15 cellular contexts compared by ENCODE assay signal in the genomic region with DNA sequence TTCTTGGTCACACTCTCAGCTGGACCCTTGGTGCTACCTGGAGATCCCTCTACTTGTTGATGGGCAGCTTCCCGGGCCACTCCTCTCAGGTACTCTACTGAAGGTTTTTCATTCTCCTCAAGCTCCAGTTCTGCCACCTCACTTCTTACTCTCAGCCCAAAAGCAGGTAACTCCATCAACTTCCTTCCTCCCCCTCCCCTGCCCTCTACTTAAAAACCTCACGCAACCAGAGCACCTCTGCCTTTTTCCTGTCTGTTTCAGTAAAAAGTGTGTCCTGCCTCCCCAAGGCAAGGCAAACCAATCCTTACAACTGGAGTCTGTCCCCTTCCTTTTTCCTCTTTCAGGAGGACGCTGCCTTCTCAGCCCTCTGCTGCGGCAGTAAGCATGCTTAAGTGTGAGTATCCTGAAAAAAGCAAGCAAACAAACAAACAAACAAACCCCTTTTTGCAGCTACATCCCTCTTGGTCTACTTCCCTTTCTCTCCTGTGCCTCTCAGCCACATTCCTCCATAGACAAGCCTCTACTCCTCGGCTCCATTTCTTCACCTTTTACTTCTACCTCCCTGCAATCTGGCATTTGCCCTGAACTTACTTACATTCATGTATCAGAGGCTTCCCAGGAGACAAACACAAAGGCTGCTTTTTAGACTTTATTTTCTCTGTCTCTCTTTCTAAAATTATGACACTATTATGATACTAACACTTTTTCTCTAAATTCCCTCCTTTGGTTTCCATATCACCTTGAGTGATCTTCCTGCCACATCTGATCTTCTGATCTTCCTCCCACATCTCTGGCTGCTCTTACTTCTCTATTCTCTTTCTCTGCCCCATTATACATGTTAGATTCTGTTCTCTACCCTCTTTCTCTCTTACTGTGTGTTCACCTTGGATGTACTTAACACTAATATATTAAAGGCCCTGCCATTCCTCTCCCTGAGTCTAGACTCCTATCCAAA. TPM values are rescaled to one million over a fixed set of nuclear protein-coding genes. Genes with fewer than 3 reads are reported as not detected.
DNase-seq lines count a peak whose midpoint lies in the region; ATAC-seq and TF ChIP-seq lines count a peak whose summit lies in the region.
"Had no signal": no experiment of that assay in that cellular context is flagged by ENCODE, and none has a peak within 500 bp of the region (broad histone marks: within the 10 kb centered on the region; RNA-seq: fewer than 3 reads in every experiment).

No MANE protein-coding gene starts in this region.

- H3K36me3 ChIP-seq in naive thymus-derived CD4-positive, alpha-beta T cell (ENCODE audit: control insufficient read depth in 2 of 3, insufficient read depth in 3 of 3, low read length in 3 of 3), result no peaks in the 10 kb centered on the region
- no peaks in the 10 kb centered on the region for H3K36me3 ChIP-seq in HAP-1 (replicated peaks)

- H3K27ac Mint-ChIP-seq in naive thymus-derived CD4-positive, alpha-beta T cell, result no peak overlapping the region
- no peak overlapping the region for H3K27ac Mint-ChIP-seq in nephron progenitor cell
- H3K27ac Mint-ChIP-seq: T-helper 1 cell treated with Interleukin-12 subunit alpha and Interleukin-12 subunit beta and Interleukin-4 antibody, amounts not matched to agents 30 μg/mL and 1 μg/mL, for 36 hours; type B pancreatic cell had no signal

- peak; percentile 78 for ATAC-seq in GM18858 (IDR thresholded peaks at IDR 0.05; ENCODE audit: unreplicated experiment)
- peak; percentile 60 for ATAC-seq in GM21423 (IDR thresholded peaks at IDR 0.05; ENCODE audit: unreplicated experiment)
- ATAC-seq in HG03460 (IDR thresholded peaks at IDR 0.05; ENCODE audit: unreplicated experiment), result peak; percentile 54
- peak; percentile 71 for ATAC-seq in naive thymus-derived CD4-positive, alpha-beta T cell
- ATAC-seq: gastroesophageal sphincter had no signal

- H3K9me3 Mint-ChIP-seq in naive thymus-derived CD4-positive, alpha-beta T cell, result peaks cover 0 to 1% (median 0%) of the 10 kb centered on the region in 11 donors
- peaks cover 18% of the 10 kb centered on the region for H3K9me3 Mint-ChIP-seq in nephron progenitor cell
- H3K9me3 Mint-ChIP-seq: T-helper 1 cell treated with Interleukin-12 subunit alpha and Interleukin-12 subunit beta and Interleukin-4 antibody, amounts not matched to agents 30 μg/mL and 1 μg/mL, for 36 hours; type B pancreatic cell had no signal

- POLR2A ChIA-PET in naive thymus-derived CD4-positive, alpha-beta T cell (lab: Charles Lee), result interaction anchor here (7.6 kb wide), 1 partner anchor 16 kb away, joined by 65 read pairs; a partner anchor contains a TSS

- H3K4me3 Mint-ChIP-seq in naive thymus-derived CD4-positive, alpha-beta T cell, result no peak overlapping the region
- H3K4me3 Mint-ChIP-seq in nephron progenitor cell, result no peak overlapping the region
- H3K4me3 Mint-ChIP-seq: T-helper 1 cell treated with Interleukin-12 subunit alpha and Interleukin-12 subunit beta and Interleukin-4 antibody, amounts not matched to agents 30 μg/mL and 1 μg/mL, for 36 hours; type B pancreatic cell had no signal

- H3K4me3 ChIP-seq in naive thymus-derived CD4-positive, alpha-beta T cell (ENCODE audit: low read length), result no peak overlapping the region
- H3K4me3 ChIP-seq in HAP-1 (no peak overlapping the region), foreskin fibroblast (ENCODE audit: low read depth in 1 of 2, low read length in 2 of 2) (no peak overlapping the region)
- H3K4me3 ChIP-seq: dorsolateral prefrontal cortex, gastroesophageal sphincter, GM23248 had no signal

- intact Hi-C loops in naive thymus-derived CD4-positive, alpha-beta T cell (cut with micrococcal nuclease), result loop anchor here (1.0 kb wide), 3 partner anchors 16 to 19 kb away; a partner anchor contains a TSS

- H3K4me1 Mint-ChIP-seq in naive thymus-derived CD4-positive, alpha-beta T cell, result peaks cover 10 to 35% (median 31%) of the 10 kb centered on the region in 7 donors
- no peaks in the 10 kb centered on the region for H3K4me1 Mint-ChIP-seq in nephron progenitor cell

- CTCF ChIA-PET in naive thymus-derived CD4-positive, alpha-beta T cell (lab: Charles Lee), result interaction anchor here (0.9 to 1.1 kb wide), 3 partner anchors 18 to 118 kb away, joined by 3 to 6 read pairs (median 4); no protein-coding TSS in a partner anchor

- no peaks in the 10 kb centered on the region for H3K9me3 ChIP-seq in naive thymus-derived CD4-positive, alpha-beta T cell (ENCODE audit: control insufficient read depth in 2 of 3, low read length in 3 of 3)
- H3K9me3 ChIP-seq in HAP-1, result no peaks in the 10 kb centered on the region; the same call in 1 of the 2 replicates
- H3K9me3 ChIP-seq: gastroesophageal sphincter had no signal

- DNase-seq in naive thymus-derived CD4-positive, alpha-beta T cell, result peak in 2 of 9 donors; percentile 30 to 33
- DNase-seq in nephron progenitor cell, result no peak
- no peak for DNase-seq in HAP-1 (ENCODE audit: low spot score in 2 of 2)
- DNase-seq in NCI-H1436 treated with DMSO at 0.1 percent for 48 hours (lab: John Stamatoyannopoulos, UW), result no peak
- no peak for DNase-seq in foreskin fibroblast
- DNase-seq: anterior cingulate cortex, dorsolateral prefrontal cortex, GM23248, kidney glomerular epithelial cell had no signal

- peaks cover 12 to 40% of the 10 kb centered on the region in 2 donors for H3K4me1 ChIP-seq in naive thymus-derived CD4-positive, alpha-beta T cell (ENCODE audit: control insufficient read depth in 2 of 2, insufficient read depth in 2 of 2, low read length in 2 of 2)
- peaks cover 12% of the 10 kb centered on the region for H3K4me1 ChIP-seq in HAP-1

- peak overlapping the region; percentile 52 for H3K27ac ChIP-seq in naive thymus-derived CD4-positive, alpha-beta T cell (ENCODE audit: low read depth, low read length)
- H3K27ac ChIP-seq: dorsolateral prefrontal cortex, gastroesophageal sphincter, GM23248 had no signal

- H3K27me3 Mint-ChIP-seq in naive thymus-derived CD4-positive, alpha-beta T cell, result no peaks in the 10 kb centered on the region
- H3K27me3 Mint-ChIP-seq in nephron progenitor cell (ENCODE audit: low read depth, poor library complexity), result peaks cover 13% of the 10 kb centered on the region
- H3K27me3 Mint-ChIP-seq: type B pancreatic cell had no signal

- TF ChIP-seq CTCF in nephron progenitor cell (IDR thresholded peaks at IDR 0.05) (no peak), foreskin fibroblast (IDR thresholded peaks at IDR 0.05; ENCODE audit: low read depth, low read length) (no peak)

- peaks cover 0 to 21% (median 6%) of the 10 kb centered on the region in 5 donors for H3K36me3 Mint-ChIP-seq in naive thymus-derived CD4-positive, alpha-beta T cell
- no peaks in the 10 kb centered on the region for H3K36me3 Mint-ChIP-seq in nephron progenitor cell (ENCODE audit: low read depth)
- H3K36me3 Mint-ChIP-seq: type B pancreatic cell had no signal

- in situ Hi-C loops in HAP-1 (cut with MboI; ENCODE audit: low sequenced_read_pairs), result no loop called here

- no peaks in the 10 kb centered on the region for H3K27me3 ChIP-seq in naive thymus-derived CD4-positive, alpha-beta T cell (ENCODE audit: control insufficient read depth in 2 of 2, insufficient read depth in 2 of 2, low read length in 2 of 2)
- no peaks in the 10 kb centered on the region for H3K27me3 ChIP-seq in HAP-1 (ENCODE audit: low read depth)
- H3K27me3 ChIP-seq: dorsolateral prefrontal cortex, gastroesophageal sphincter had no signal

RNA-seq across cellular contexts. Expression of a gene that starts 5.4 kb away (rescaled TPM):
- 10 to 100 TPM; 15.5 to 35.0 (median 19.8) TPM for total RNA-seq in naive thymus-derived CD4-positive, alpha-beta T cell
- polyA plus RNA-seq in naive thymus-derived CD4-positive, alpha-beta T cell, result 1 to 10 TPM; 5.0 to 5.7 TPM

RNA-seq across cellular contexts. Expression of a gene that starts 16.9 kb away (rescaled TPM):
- 10 to 100 TPM in 4 of 5 experiments, 1 to 10 TPM in 1; 8.7 to 38.8 (median 12.3) TPM for total RNA-seq in naive thymus-derived CD4-positive, alpha-beta T cell
- 10 to 100 TPM; 11.5 to 19.9 TPM for polyA plus RNA-seq in naive thymus-derived CD4-positive, alpha-beta T cell
